ENCODE assay signal across 30 cellular contexts in genomic region chr1:65998763-65999583, GRCh38.
"Had no signal": no experiment of that assay in that cellular context is flagged by ENCODE, and none has a peak within 500 bp of the region (broad histone marks: within the 10 kb centered on the region; RNA-seq: fewer than 3 reads in every experiment).

No MANE protein-coding gene starts in this region.

- H3K36me3 Mint-ChIP-seq: mesothelial cell of epicardium, naive B cell had no signal

- H3K9me3 ChIP-seq: esophagus muscularis mucosa, neutrophil, thyroid gland, upper lobe of right lung had no signal

- DNase-seq: activated CD4-positive, alpha-beta memory T cell treated with anti-CD3 and anti-CD28 coated beads, Interleukin-2, amount 10 ng/mL, durations not matched to agents 7 days and 5 days; activated CD4-positive, alpha-beta T cell treated with anti-CD3 and anti-CD28 coated beads for 1 hour; activated CD4-positive, alpha-beta T cell treated with anti-CD3 and anti-CD28 coated beads, Interleukin-2, amount 10 ng/mL, durations not matched to agents 7 days and 5 days; activated gamma-delta T cell treated with Interleukin-2 at 50 U/mL for 16 hours; activated naive CD4-positive, alpha-beta T cell treated with anti-CD3 and anti-CD28 coated beads, Interleukin-2, amount 50 U/mL, for 16 hours; activated T-cell treated with anti-CD3 and anti-CD28 coated beads, Interleukin-2, amount 50 U/mL, for 4 hours; amniotic stem cell; central memory CD4-positive, alpha-beta T cell; effector CD4-positive, alpha-beta T cell; foreskin keratinocyte; left cardiac atrium; left ventricle myocardium superior; naive B cell; nephron progenitor cell; stimulated activated CD4-positive, alpha-beta T cell treated with anti-CD3 and anti-CD28 coated beads, Interleukin-12 subunit alpha, Interleukin-12 subunit beta, amount 100 ng/mL, for 4 hours; stimulated activated CD4-positive, alpha-beta T cell treated with anti-CD3 and anti-CD28 coated beads, Interleukin-4, amount 100 ng/mL, for 1 hour; stimulated activated naive CD8-positive, alpha-beta T cell treated with anti-CD3 and anti-CD28 coated beads, Interleukin-15, Interleukin-2, amounts not matched to agents 100 U/mL and 50 U/mL, for 24 hours; T1000; thyroid gland; upper lobe of right lung had no signal

- H3K4me1 Mint-ChIP-seq: activated CD4-positive, alpha-beta memory T cell treated with anti-CD3 and anti-CD28 coated beads, Interleukin-2, amount 10 ng/mL, durations not matched to agents 7 days and 5 days; activated CD4-positive, alpha-beta T cell treated with anti-CD3 and anti-CD28 coated beads, Interleukin-2, amount 10 ng/mL, durations not matched to agents 7 days and 5 days; activated T-helper 17 cell treated with anti-CD3 and anti-CD28 coated beads, Interleukin-2, amount 50 U/mL, for 72 hours; naive B cell; nephron progenitor cell had no signal

- H3K36me3 ChIP-seq: esophagus muscularis mucosa, neutrophil, thyroid gland, upper lobe of right lung had no signal

- H3K27me3 Mint-ChIP-seq: dendritic cell treated with granulocyte-macrophage colony-stimulating factor and Interleukin-4, amounts not matched to agents 40 ng/mL and 50 ng/mL, for 4 days had no signal

- H3K27me3 ChIP-seq: esophagus muscularis mucosa, foreskin keratinocyte, neutrophil, thyroid gland had no signal

- H3K4me3 ChIP-seq: esophagus muscularis mucosa, skin epidermis, thyroid gland, upper lobe of right lung had no signal

- ATAC-seq: activated T-cell treated with anti-CD3 and anti-CD28 coated beads, Interleukin-2, amount 50 U/mL, for 4 hours; activated T-helper 17 cell treated with anti-CD3 and anti-CD28 coated beads, Interleukin-2, amount 50 U/mL, for 72 hours; foreskin keratinocyte; left cardiac atrium; left ventricle myocardium superior; sciatic nerve; stimulated activated naive CD8-positive, alpha-beta T cell treated with anti-CD3 and anti-CD28 coated beads, Interleukin-15, Interleukin-2, amounts not matched to agents 100 U/mL and 50 U/mL, for 24 hours; upper lobe of right lung had no signal

- H3K27ac ChIP-seq: esophagus muscularis mucosa, foreskin keratinocyte, neutrophil, skin epidermis, thyroid gland, upper lobe of right lung had no signal

- H3K9me3 Mint-ChIP-seq: activated CD4-positive, alpha-beta memory T cell treated with anti-CD3 and anti-CD28 coated beads, Interleukin-2, amount 10 ng/mL, durations not matched to agents 7 days and 5 days; activated CD4-positive, alpha-beta T cell treated with anti-CD3 and anti-CD28 coated beads, Interleukin-2, amount 10 ng/mL, durations not matched to agents 7 days and 5 days; activated T-cell treated with anti-CD3 and anti-CD28 coated beads, Interleukin-2, amount 50 U/mL, for 4 hours; activated T-helper 17 cell treated with anti-CD3 and anti-CD28 coated beads, Interleukin-2, amount 50 U/mL, for 72 hours; dendritic cell treated with granulocyte-macrophage colony-stimulating factor and Interleukin-4, amounts not matched to agents 40 ng/mL and 50 ng/mL, for 4 days; mesothelial cell of epicardium; naive B cell; nephron progenitor cell; T-helper 1 cell treated with Interleukin-12 subunit alpha and Interleukin-12 subunit beta and Interleukin-4 antibody, amounts not matched to agents 30 μg/mL and 1 μg/mL, for 36 hours had no signal

- H3K4me1 ChIP-seq: esophagus muscularis mucosa, foreskin keratinocyte, thyroid gland, upper lobe of right lung had no signal

- H3K27ac Mint-ChIP-seq: activated CD4-positive, alpha-beta memory T cell treated with anti-CD3 and anti-CD28 coated beads, Interleukin-2, amount 10 ng/mL, durations not matched to agents 7 days and 5 days; activated CD4-positive, alpha-beta T cell treated with anti-CD3 and anti-CD28 coated beads, Interleukin-2, amount 10 ng/mL, durations not matched to agents 7 days and 5 days; activated T-helper 17 cell treated with anti-CD3 and anti-CD28 coated beads, Interleukin-2, amount 50 U/mL, for 72 hours; dendritic cell treated with granulocyte-macrophage colony-stimulating factor and Interleukin-4, amounts not matched to agents 40 ng/mL and 50 ng/mL, for 4 days; mesothelial cell of epicardium; nephron progenitor cell; progenitor cell of endocrine pancreas; T-helper 1 cell treated with Interleukin-12 subunit alpha and Interleukin-12 subunit beta and Interleukin-4 antibody, amounts not matched to agents 30 μg/mL and 1 μg/mL, for 36 hours had no signal

- FAIRE-seq: islet of Langerhans had no signal

- H3K4me3 Mint-ChIP-seq: activated CD4-positive, alpha-beta memory T cell treated with anti-CD3 and anti-CD28 coated beads, Interleukin-2, amount 10 ng/mL, durations not matched to agents 7 days and 5 days; activated CD4-positive, alpha-beta T cell treated with anti-CD3 and anti-CD28 coated beads, Interleukin-2, amount 10 ng/mL, durations not matched to agents 7 days and 5 days; activated T-cell treated with anti-CD3 and anti-CD28 coated beads, Interleukin-2, amount 50 U/mL, for 4 hours; activated T-helper 17 cell treated with anti-CD3 and anti-CD28 coated beads, Interleukin-2, amount 50 U/mL, for 72 hours; dendritic cell treated with granulocyte-macrophage colony-stimulating factor and Interleukin-4, amounts not matched to agents 40 ng/mL and 50 ng/mL, for 4 days; mesothelial cell of epicardium; naive B cell; nephron progenitor cell; T-helper 1 cell treated with Interleukin-12 subunit alpha and Interleukin-12 subunit beta and Interleukin-4 antibody, amounts not matched to agents 30 μg/mL and 1 μg/mL, for 36 hours had no signal
